Comparison of ENCODE assay signal across 9 cellular contexts in the genomic region with DNA sequence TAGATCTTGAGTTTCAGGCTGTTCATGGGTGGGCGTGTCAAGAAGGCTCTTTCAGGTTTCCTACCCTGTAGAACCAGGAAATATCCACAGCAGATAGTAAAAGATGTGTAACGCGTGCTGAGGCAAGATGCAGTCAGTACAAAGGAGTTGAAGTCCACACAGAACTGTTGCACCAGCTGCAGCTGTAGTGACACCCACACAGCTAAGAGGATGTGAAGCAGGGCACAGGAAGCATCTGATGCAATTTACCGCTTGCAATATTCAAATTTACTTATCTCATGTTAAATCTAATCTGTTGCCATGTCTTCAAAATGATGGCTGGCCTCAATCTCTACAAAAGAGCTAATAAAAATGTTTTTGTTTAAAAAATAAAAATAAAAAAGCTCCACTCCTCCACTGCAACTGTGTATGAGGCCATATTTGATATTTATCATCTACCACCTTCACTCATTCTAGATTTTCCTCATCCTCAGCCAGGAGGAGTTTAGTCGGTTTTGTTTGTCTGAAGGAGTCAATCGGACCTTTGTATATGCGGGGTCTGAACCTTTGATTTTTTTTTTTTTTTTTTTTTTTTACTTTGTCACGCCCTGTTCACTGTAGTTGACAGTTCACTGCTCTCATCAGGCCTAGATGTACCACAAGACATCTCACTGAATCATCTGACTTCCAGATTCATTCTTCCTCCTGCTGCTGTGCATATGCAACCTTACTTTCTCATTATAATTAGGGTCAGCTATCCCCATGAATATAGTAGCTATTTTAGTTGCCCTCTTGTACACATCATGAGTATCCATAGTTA.
DNase-seq lines count a peak whose midpoint lies in the region; ATAC-seq and FAIRE-seq lines count a peak whose summit lies in the region.
"Had no signal": no experiment of that assay in that cellular context is flagged by ENCODE, and none has a peak within 500 bp of the region (broad histone marks: within the 10 kb centered on the region; RNA-seq: fewer than 3 reads in every experiment).

No MANE protein-coding gene starts in this region.

- DNase-seq in activated CD4-positive, CD25-positive, alpha-beta regulatory T cell treated with anti-CD3 and anti-CD28 coated beads, Interleukin-2, amount 50 U/mL, for 16 hours (ENCODE audit: low read depth, low spot score), result peak; percentile 11
- DNase-seq in activated CD4-positive, CD25-positive, alpha-beta regulatory T cell treated with anti-CD3 and anti-CD28 coated beads, Interleukin-2, amount 50 U/mL, for 72 hours, result no peak
- DNase-seq in HTR-8/SVneo (ENCODE audit: insufficient read length, low spot score) (no peak), anterior cingulate cortex (lab: John Stamatoyannopoulos, UW) (no peak), RPMI8226 (no peak), NCI-H1417 (lab: John Stamatoyannopoulos, UW) (no peak)
- DNase-seq in activated T-cell treated with anti-CD3 and anti-CD28 coated beads, Interleukin-2, amount 50 U/mL, for 72 hours, result peak; percentile 55 to 56
- peak; percentile 7 to 39 for DNase-seq in stimulated activated CD8-positive, alpha-beta memory T cell treated with anti-CD3 and anti-CD28 coated beads, Interleukin-15, amount 100 ng/mL, for 4 hours (ENCODE audit: low read depth in 2 of 2)

- H3K4me3 Mint-ChIP-seq in activated T-cell treated with anti-CD3 and anti-CD28 coated beads, Interleukin-2, amount 50 U/mL, for 72 hours, result peak overlapping the region; percentile 67 to 72

- H3K36me3 Mint-ChIP-seq in activated T-cell treated with anti-CD3 and anti-CD28 coated beads, Interleukin-2, amount 50 U/mL, for 72 hours (ENCODE audit: insufficient read depth in 2 of 2), result peaks cover 15 to 26% of the 10 kb centered on the region in 2 donors

- peaks cover 0 to 3% of the 10 kb centered on the region in 2 donors for H3K9me3 Mint-ChIP-seq in activated T-cell treated with anti-CD3 and anti-CD28 coated beads, Interleukin-2, amount 50 U/mL, for 72 hours

- peak overlapping the region; percentile 88 for H3K27ac Mint-ChIP-seq in activated T-cell treated with anti-CD3 and anti-CD28 coated beads, Interleukin-2, amount 50 U/mL, for 72 hours

- FAIRE-seq in HTR-8/SVneo (lab: Jason Lieb, UNC), result peak; percentile 13

- ATAC-seq in activated T-cell treated with anti-CD3 and anti-CD28 coated beads, Interleukin-2, amount 50 U/mL, for 72 hours (replicated peaks in 1 of 2), result peak; percentile 80 to 89
- ATAC-seq: Panc1 had no signal

- no peaks in the 10 kb centered on the region for H3K27me3 Mint-ChIP-seq in activated T-cell treated with anti-CD3 and anti-CD28 coated beads, Interleukin-2, amount 50 U/mL, for 72 hours (ENCODE audit: low read depth)

- peaks cover 58% of the 10 kb centered on the region for H3K4me1 Mint-ChIP-seq in activated T-cell treated with anti-CD3 and anti-CD28 coated beads, Interleukin-2, amount 50 U/mL, for 72 hours (ENCODE audit: low read depth)

Comparison
In these comparisons a context has a peak if more than half of its experiments do, and no peak if none do; other contexts are left out.
1. DNase-seq: peak in activated CD4-positive, CD25-positive, alpha-beta regulatory T cell treated with anti-CD3 and anti-CD28 coated beads, Interleukin-2, amount 50 U/mL, for 16 hours (single experiment), activated T-cell treated with anti-CD3 and anti-CD28 coated beads, Interleukin-2, amount 50 U/mL, for 72 hours (2 of 2) and stimulated activated CD8-positive, alpha-beta memory T cell treated with anti-CD3 and anti-CD28 coated beads, Interleukin-15, amount 100 ng/mL, for 4 hours (2 of 2); none in activated CD4-positive, CD25-positive, alpha-beta regulatory T cell treated with anti-CD3 and anti-CD28 coated beads, Interleukin-2, amount 50 U/mL, for 72 hours (single experiment), HTR-8/SVneo (single experiment), anterior cingulate cortex (0 of 58), RPMI8226 (single experiment) and NCI-H1417 (0 of 3).